Comparison of ENCODE assay signal across 24 cellular contexts in genomic region chr2:98153402-98153938, GRCh38.
DNase-seq lines count a peak whose midpoint lies in the region; ATAC-seq and TF ChIP-seq lines count a peak whose summit lies in the region.
"Had no signal": no experiment of that assay in that cellular context is flagged by ENCODE, and none has a peak within 500 bp of the region (broad histone marks: within the 10 kb centered on the region; RNA-seq: fewer than 3 reads in every experiment).

No MANE protein-coding gene starts in this region.

- 56% methylated on average over 8 of the region's 8 CpGs for WGBS in right cardiac atrium

- intact Hi-C loops in Right ventricle myocardium superior (cut with DNase I) (no loop called here), right cardiac atrium (cut with DNase I) (no loop called here), Calu3 (cut with micrococcal nuclease; ENCODE audit: unreplicated experiment) (loop anchor here (10.0 kb wide), 1 partner anchor 349 kb away; no protein-coding TSS in a partner anchor)

- no peak overlapping the region for H3K4me3 ChIP-seq in right cardiac atrium (ENCODE audit: low read length)
- H3K4me3 ChIP-seq: A549, MG63, PC-9 had no signal

- no peaks in the 10 kb centered on the region for H3K9me3 Mint-ChIP-seq in Calu3 (ENCODE audit: low read depth, unreplicated experiment)

- H3K27me3 ChIP-seq in right cardiac atrium (ENCODE audit: control insufficient read depth, insufficient read depth), result no peaks in the 10 kb centered on the region
- H3K27me3 ChIP-seq: MG63 had no signal

- TF ChIP-seq CTCF in Calu3 (IDR thresholded peaks at IDR 0.05; ENCODE audit: unreplicated experiment), result no peak

- no peak overlapping the region for H3K27ac Mint-ChIP-seq in Calu3 (ENCODE audit: unreplicated experiment)
- H3K27ac Mint-ChIP-seq: CD4-positive, alpha-beta memory T cell had no signal

- H3K27ac ChIP-seq in angular gyrus (ENCODE audit: low read depth, low read length) (peak overlapping the region; percentile 16), right cardiac atrium (ENCODE audit: low read length) (peak overlapping the region; percentile 67)
- H3K27ac ChIP-seq: A549, PC-9 had no signal

- peak; percentile 70 for ATAC-seq in Right ventricle myocardium superior (ENCODE audit: poor library complexity)
- peak in 1 of 2 donors; percentile 14 for ATAC-seq in right cardiac atrium
- no peak for ATAC-seq in HG02884 (IDR thresholded peaks at IDR 0.05; ENCODE audit: unreplicated experiment)
- ATAC-seq: A549 had no signal

- peak; percentile 17 for DNase-seq in COR-L47 (lab: John Stamatoyannopoulos, UW)
- no peak for DNase-seq in Right ventricle myocardium superior
- no peak for DNase-seq in right cardiac atrium
- no peak for DNase-seq in Calu3
- DNase-seq in NCI-H2029 (lab: John Stamatoyannopoulos, UW), result no peak
- DNase-seq: C1 segment of cervical spinal cord; CD4-positive, alpha-beta memory T cell; DMS79 treated with DMSO at 0.1 percent for 48 hours; GF-D8; HCEC 1CT; IMR-90; KG1; MG63; NCI-H1105 treated with DMSO at 0.1 percent for 48 hours; NCI-H146; NCI-H1930; NCI-H2171; NCI-H226; NCI-H510A; PC-9; SHP77 had no signal

- BruUV-seq in Calu3 (replicated peaks; lab: Mats Ljungman, UMichigan), result no TSS peak

- no peaks in the 10 kb centered on the region for H3K36me3 Mint-ChIP-seq in Calu3 (ENCODE audit: insufficient read depth, unreplicated experiment)
- H3K36me3 Mint-ChIP-seq: CD4-positive, alpha-beta memory T cell had no signal

- H3K4me3 Mint-ChIP-seq in Calu3 (ENCODE audit: low read depth, unreplicated experiment), result no peak overlapping the region
- H3K4me3 Mint-ChIP-seq: CD4-positive, alpha-beta memory T cell had no signal

- H3K4me1 ChIP-seq in right cardiac atrium (ENCODE audit: control insufficient read depth, insufficient read depth, low read length), result no peaks in the 10 kb centered on the region
- H3K4me1 ChIP-seq: A549 had no signal

- no peaks in the 10 kb centered on the region for H3K9me3 ChIP-seq in right cardiac atrium (ENCODE audit: control insufficient read depth, low read length)
- H3K9me3 ChIP-seq: A549, MG63 had no signal

- no peaks in the 10 kb centered on the region for H3K4me1 Mint-ChIP-seq in Calu3 (ENCODE audit: low read depth, unreplicated experiment)

- H3K27me3 Mint-ChIP-seq in Calu3 (ENCODE audit: unreplicated experiment), result peaks cover 38% of the 10 kb centered on the region

- CTCF ChIA-PET in Calu3 (lab: Charles Lee), result no interaction called here
